ENCODE assay signal across 22 cellular contexts in genomic region chr18:50656396-50656795, GRCh38.
"Had no signal": no experiment of that assay in that cellular context is flagged by ENCODE, and none has a peak within 500 bp of the region (broad histone marks: within the 10 kb centered on the region; RNA-seq: fewer than 3 reads in every experiment).

No MANE protein-coding gene starts in this region.

- H3K9me3 ChIP-seq: adrenal gland, ascending aorta, colonic mucosa, gastroesophageal sphincter, lower lobe of right lung, suprapubic skin, transverse colon had no signal

- H3K36me3 ChIP-seq: adrenal gland, ascending aorta, brain microvascular endothelial cell, colonic mucosa, esophagus squamous epithelium, gastroesophageal sphincter, lower lobe of right lung, neural progenitor cell, suprapubic skin, transverse colon had no signal

- DNase-seq: activated CD4-positive, alpha-beta T cell treated with anti-CD3 and anti-CD28 coated beads for 36 hours; activated CD4-positive, alpha-beta T cell treated with anti-CD3 and anti-CD28 coated beads, Interleukin-2, amount 50 U/mL, for 4 hours; activated CD8-positive, alpha-beta memory T cell treated with anti-CD3 and anti-CD28 coated beads for 24 hours; activated CD8-positive, alpha-beta memory T cell treated with anti-CD3 and anti-CD28 coated beads, Interleukin-2, amount 50 U/mL, for 4 hours; activated T-cell treated with anti-CD3 and anti-CD28 coated beads, Interleukin-2, amount 50 U/mL, for 24 hours; adrenal gland; brain microvascular endothelial cell; colonic mucosa; esophagus squamous epithelium; left colon; lower lobe of right lung; naive thymus-derived CD8-positive, alpha-beta T cell; posterior cingulate gyrus; stimulated activated CD4-positive, alpha-beta T cell treated with anti-CD3 and anti-CD28 coated beads, Interleukin-1b, Interleukin-23, amount 100 ng/mL, for 48 hours; T1000; transverse colon had no signal

- ATAC-seq: activated CD4-positive, alpha-beta T cell treated with anti-CD3 and anti-CD28 coated beads for 36 hours; activated T-helper 17 cell treated with anti-CD3 and anti-CD28 coated beads, Interleukin-2, amount 50 U/mL, for 72 hours; gastroesophageal sphincter; left colon; lower lobe of right lung; naive thymus-derived CD8-positive, alpha-beta T cell; WTC11 had no signal

- H3K4me3 ChIP-seq: adrenal gland, ascending aorta, colonic mucosa, esophagus squamous epithelium, gastroesophageal sphincter, lower lobe of right lung, neural progenitor cell, suprapubic skin, transverse colon had no signal

- H3K4me1 ChIP-seq: colonic mucosa, esophagus squamous epithelium, lower lobe of right lung, suprapubic skin had no signal

- H3K27ac ChIP-seq: adrenal gland, ascending aorta, brain microvascular endothelial cell, colonic mucosa, lower lobe of right lung, neural progenitor cell, suprapubic skin had no signal

- H3K9ac ChIP-seq: neural progenitor cell had no signal

- H3K27me3 ChIP-seq: adrenal gland, ascending aorta, brain microvascular endothelial cell, colonic mucosa, esophagus squamous epithelium, gastroesophageal sphincter, neural progenitor cell, suprapubic skin, transverse colon had no signal
